Comparison of ENCODE assay signal across 8 cellular contexts in genomic region chr12:52278931-52279682, GRCh38. TPM values are rescaled to one million over a fixed set of nuclear protein-coding genes. Genes with fewer than 3 reads are reported as not detected.
A peak's percentile ranks its signal among the peaks of the same experiment; 100 is the strongest.
DNase-seq lines count a peak whose midpoint lies in the region; ATAC-seq and TF ChIP-seq lines count a peak whose summit lies in the region.

No MANE protein-coding gene starts in this region.

- no peaks in the 10 kb centered on the region for H3K9me3 ChIP-seq in liver (ENCODE audit: control insufficient read depth in 4 of 4, low read length in 3 of 4)

- peak; percentile 99 for TF ChIP-seq CTCF in coronary artery (IDR thresholded peaks at IDR 0.05)
- TF ChIP-seq CTCF in liver (IDR thresholded peaks at IDR 0.05; ENCODE audit: low read depth, low read length, missing input control), result peak; percentile 92

- peak; percentile 71 to 79 for TF ChIP-seq RAD21 in liver (IDR thresholded peaks at IDR 0.05)

- peaks cover 0 to 2% (median 0%) of the 10 kb centered on the region in 4 donors for H3K4me1 ChIP-seq in liver (ENCODE audit: control insufficient read depth in 4 of 4, insufficient read depth in 4 of 4, low read length in 3 of 4)

- 22% methylated on average over 28 of the region's 28 CpGs for WGBS in liver

- H3K4me3 ChIP-seq in coronary artery, result peak overlapping the region; percentile 62
- H3K4me3 ChIP-seq in liver (ENCODE audit: low read depth in 1 of 3, low read length in 3 of 3), result no peak overlapping the region

- no peak overlapping the region for H3K9ac ChIP-seq in liver (ENCODE audit: low read depth in 1 of 2, low read length in 2 of 2)

- H3K27ac ChIP-seq in coronary artery (peak overlapping the region; percentile 85 to 96), liver (ENCODE audit: low read depth in 1 of 2, low read length in 2 of 2) (no peak overlapping the region)

- H3K36me3 ChIP-seq in liver (ENCODE audit: control insufficient read depth in 4 of 4, insufficient read depth in 3 of 4, low read depth in 1 of 4, low read length in 3 of 4), result no peaks in the 10 kb centered on the region

- H3K27me3 ChIP-seq in liver (ENCODE audit: control insufficient read depth in 4 of 4, insufficient read depth in 4 of 4, low read length in 3 of 4), result peaks cover 0 to 3% (median 0%) of the 10 kb centered on the region in 4 donors

- peak; percentile 74 for DNase-seq in EL
- DNase-seq in NCI-H2196 treated with DMSO at 0.1 percent for 48 hours (lab: John Stamatoyannopoulos, UW; ENCODE audit: unreplicated experiment), result peak; percentile 63
- peak; percentile 41 to 68 for DNase-seq in activated CD4-positive, alpha-beta T cell treated with anti-CD3 and anti-CD28 coated beads for 4 hours
- DNase-seq in coronary artery (ENCODE audit: low spot score), result peak; percentile 83
- DNase-seq in stimulated activated CD4-positive, alpha-beta T cell treated with anti-CD3 and anti-CD28 coated beads, Interleukin-4, amount 100 ng/mL, for 24 hours, result peak; percentile 74

- peak; percentile 74 for ATAC-seq in HG02588 (IDR thresholded peaks at IDR 0.05; ENCODE audit: unreplicated experiment)
- no peak for ATAC-seq in GM21576 (IDR thresholded peaks at IDR 0.05; ENCODE audit: unreplicated experiment)

TF ChIP-seq in liver, 16 proteins besides CTCF, POLR2A, EP300 and RAD21:
- TF ChIP-seq, protein P1, sequence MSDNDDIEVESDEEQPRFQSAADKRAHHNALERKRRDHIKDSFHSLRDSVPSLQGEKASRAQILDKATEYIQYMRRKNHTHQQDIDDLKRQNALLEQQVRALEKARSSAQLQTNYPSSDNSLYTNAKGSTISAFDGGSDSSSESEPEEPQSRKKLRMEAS (IDR thresholded peaks at IDR 0.05), result no peak
- TF ChIP-seq YY1 (IDR thresholded peaks at IDR 0.05), result no peak
- no peak for TF ChIP-seq NR2F2 (IDR thresholded peaks at IDR 0.05)
- no peak for TF ChIP-seq GABPA (IDR thresholded peaks at IDR 0.05 in 1 of 2, conservative IDR thresholded peaks at IDR 0.05 in 1 of 2)
- TF ChIP-seq SP1 (IDR thresholded peaks at IDR 0.05), result no peak
- TF ChIP-seq FOXA1 (IDR thresholded peaks at IDR 0.05), result no peak
- TF ChIP-seq EGR1 (IDR thresholded peaks at IDR 0.05; ENCODE audit: low read depth in 2 of 2), result no peak
- TF ChIP-seq JUND (IDR thresholded peaks at IDR 0.05), result no peak
- TF ChIP-seq ZBTB33 (IDR thresholded peaks at IDR 0.05), result no peak
- TF ChIP-seq HNF4A (conservative IDR thresholded peaks at IDR 0.05), result no peak
- TF ChIP-seq, protein P2, sequence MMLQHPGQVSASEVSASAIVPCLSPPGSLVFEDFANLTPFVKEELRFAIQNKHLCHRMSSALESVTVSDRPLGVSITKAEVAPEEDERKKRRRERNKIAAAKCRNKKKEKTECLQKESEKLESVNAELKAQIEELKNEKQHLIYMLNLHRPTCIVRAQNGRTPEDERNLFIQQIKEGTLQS (IDR thresholded peaks at IDR 0.05), result no peak
- no peak for TF ChIP-seq HNF4G (IDR thresholded peaks at IDR 0.05)
- no peak for TF ChIP-seq FOXA2 (IDR thresholded peaks at IDR 0.05)

RNA-seq across cellular contexts. Expression of gene KRT86, which starts 4.7 kb away (rescaled TPM):
- total RNA-seq in liver, result under 1 TPM in 1 of 2 donors, not detected in 1; 0.08 TPM
- not detected for polyA plus RNA-seq in liver

RNA-seq across cellular contexts. Expression of gene KRT81, which starts 12.2 kb away (rescaled TPM):
- not detected for total RNA-seq in liver
- not detected for polyA plus RNA-seq in liver

RNA-seq across cellular contexts. Expression of gene KRT83, which starts 42.1 kb away (rescaled TPM):
- total RNA-seq in liver, result not detected
- polyA plus RNA-seq in liver, result not detected

RNA-seq across cellular contexts. Expression of gene KRT7, which starts 46.1 kb away (rescaled TPM):
- 1 to 10 TPM in 1 of 2 donors, under 1 TPM in 1; 0.37 to 8.0 TPM for total RNA-seq in liver
- polyA plus RNA-seq in liver, result 1 to 10 TPM; 6.0 to 9.9 TPM

Comparison
In these comparisons a context has a peak if more than half of its experiments do, and no peak if none do; other contexts are left out.
1. H3K27ac ChIP-seq: peak in coronary artery (2 of 2); none in liver (0 of 2).
2. Peak in every context shown above with its lines, with median percentiles within 50 percentile points of each other: DNase-seq.